Comparison of ENCODE assay signal across 9 cellular contexts in genomic region chr17:6638046-6638908, GRCh38. TPM values are rescaled to one million over a fixed set of nuclear protein-coding genes. Genes with fewer than 3 reads are reported as not detected.
DNase-seq lines count a peak whose midpoint lies in the region; ATAC-seq and TF ChIP-seq lines count a peak whose summit lies in the region.
"Had no signal": no experiment of that assay in that cellular context is flagged by ENCODE, and none has a peak within 500 bp of the region (broad histone marks: within the 10 kb centered on the region; RNA-seq: fewer than 3 reads in every experiment).

No MANE protein-coding gene starts in this region.

- H3K27ac ChIP-seq in C4-2B (peak overlapping the region; percentile 90; the same call in 1 of the 2 replicates), spleen (no peak overlapping the region)

- no peaks in the 10 kb centered on the region for H3K27me3 Mint-ChIP-seq in activated naive CD8-positive, alpha-beta T cell treated with anti-CD3 and anti-CD28 coated beads, Interleukin-2, amount 10 ng/mL, durations not matched to agents 7 days and 5 days
- no peaks in the 10 kb centered on the region for H3K27me3 Mint-ChIP-seq in natural killer cell (ENCODE audit: low read depth in 2 of 2)

- 51 to 72% (median 56%) methylated on average over 23 to 24 of the region's 24 CpGs for WGBS in spleen, 5 donors

- ATAC-seq in activated naive CD8-positive, alpha-beta T cell treated with anti-CD3 and anti-CD28 coated beads, Interleukin-2, amount 10 ng/mL, durations not matched to agents 7 days and 5 days (ENCODE audit: low read depth) = no peak
- ATAC-seq in natural killer cell = no peak
- no peak for ATAC-seq in GM18519 (IDR thresholded peaks at IDR 0.05; ENCODE audit: low FRiP score, unreplicated experiment)

- TF ChIP-seq POLR2A in spleen (IDR thresholded peaks at IDR 0.05) = no peak

- peaks cover 33% of the 10 kb centered on the region for H3K4me1 Mint-ChIP-seq in activated naive CD8-positive, alpha-beta T cell treated with anti-CD3 and anti-CD28 coated beads, Interleukin-2, amount 10 ng/mL, durations not matched to agents 7 days and 5 days
- peaks cover 42 to 55% of the 10 kb centered on the region in 2 donors for H3K4me1 Mint-ChIP-seq in natural killer cell

- H3K36me3 Mint-ChIP-seq in activated naive CD8-positive, alpha-beta T cell treated with anti-CD3 and anti-CD28 coated beads, Interleukin-2, amount 10 ng/mL, durations not matched to agents 7 days and 5 days = peaks cover 18% of the 10 kb centered on the region
- peaks cover 4% of the 10 kb centered on the region for H3K36me3 Mint-ChIP-seq in natural killer cell

- H3K9me3 Mint-ChIP-seq in activated naive CD8-positive, alpha-beta T cell treated with anti-CD3 and anti-CD28 coated beads, Interleukin-2, amount 10 ng/mL, durations not matched to agents 7 days and 5 days = no peaks in the 10 kb centered on the region
- no peaks in the 10 kb centered on the region for H3K9me3 Mint-ChIP-seq in natural killer cell

- POLR2A ChIA-PET in activated naive CD8-positive, alpha-beta T cell treated with anti-CD3 and anti-CD28 coated beads, Interleukin-2, amount 10 ng/mL, durations not matched to agents 7 days and 5 days (lab: Charles Lee) = interaction anchor here (1.0 kb wide), 1 partner anchor 13 kb away, joined by 3 read pairs; the partner anchor contains the start of genes C17orf100 and MED31

- TF ChIP-seq CTCF in C4-2B (conservative IDR thresholded peaks at IDR 0.05) (no peak), HFF-Myc (IDR thresholded peaks at IDR 0.05; ENCODE audit: low read depth, low read length, missing control alignments) (no peak), natural killer cell (IDR thresholded peaks at IDR 0.05) (no peak), spleen (IDR thresholded peaks at IDR 0.05 in 8 of 11, conservative IDR thresholded peaks at IDR 0.05 in 3 of 11) (no peak)

- no peak overlapping the region for H3K27ac Mint-ChIP-seq in activated naive CD8-positive, alpha-beta T cell treated with anti-CD3 and anti-CD28 coated beads, Interleukin-2, amount 10 ng/mL, durations not matched to agents 7 days and 5 days
- H3K27ac Mint-ChIP-seq in natural killer cell = peak overlapping the region in 1 of 2 donors; percentile 94

- intact Hi-C loops in natural killer cell (cut with micrococcal nuclease) = no loop called here
- intact Hi-C loops in spleen (cut with DNase I; ENCODE audit: low total_unique reads) = no loop called here

- no peaks in the 10 kb centered on the region for H3K27me3 ChIP-seq in spleen (replicated peaks in 1 of 7)

- H3K4me1 ChIP-seq in spleen = peaks cover 24 to 59% (median 38%) of the 10 kb centered on the region in 6 donors

- no peaks in the 10 kb centered on the region for H3K9me3 ChIP-seq in spleen

- DNase-seq in HFF-Myc (ENCODE audit: extremely low read depth, low read depth) (no peak), natural killer cell (no peak), NCI-H345 (lab: John Stamatoyannopoulos, UW) (no peak), RKO (ENCODE audit: low spot score) (no peak), spleen (no peak)
- DNase-seq in activated naive CD8-positive, alpha-beta T cell treated with anti-CD3 and anti-CD28 coated beads, Interleukin-2, amount 10 ng/mL, durations not matched to agents 7 days and 5 days = peak; percentile 33
- DNase-seq: GDM1 had no signal

- peaks cover 0 to 32% (median 13%) of the 10 kb centered on the region in 6 donors for H3K36me3 ChIP-seq in spleen

- peak overlapping the region; percentile 33 for H3K4me3 Mint-ChIP-seq in activated naive CD8-positive, alpha-beta T cell treated with anti-CD3 and anti-CD28 coated beads, Interleukin-2, amount 10 ng/mL, durations not matched to agents 7 days and 5 days
- peak overlapping the region; percentile 66 for H3K4me3 Mint-ChIP-seq in natural killer cell

- H3K4me3 ChIP-seq in HFF-Myc (replicated peaks; ENCODE audit: low read depth, low read length) = peak overlapping the region; percentile 87
- peak overlapping the region in 1 of 8 donors; percentile 94 for H3K4me3 ChIP-seq in spleen

RNA-seq across cellular contexts. Expression of gene KIAA0753, which starts 2.2 kb away (rescaled TPM):
- total RNA-seq in activated naive CD8-positive, alpha-beta T cell treated with anti-CD3 and anti-CD28 coated beads, Interleukin-2, amount 10 ng/mL, durations not matched to agents 7 days and 5 days = 10 to 100 TPM; 17.0 to 18.2 TPM
- 10 to 100 TPM; 13.4 to 17.2 (median 15.4) TPM for total RNA-seq in natural killer cell
- total RNA-seq in spleen = 10 to 100 TPM; 13.1 to 21.8 (median 18.9) TPM
- polyA plus RNA-seq in spleen = 1 to 10 TPM; 4.2 to 9.5 (median 5.6) TPM

RNA-seq across cellular contexts. Expression of gene TXNDC17, which starts 2.6 kb away (rescaled TPM):
- total RNA-seq in activated naive CD8-positive, alpha-beta T cell treated with anti-CD3 and anti-CD28 coated beads, Interleukin-2, amount 10 ng/mL, durations not matched to agents 7 days and 5 days = 10 to 100 TPM; 52.7 to 54.6 TPM
- 10 to 100 TPM; 15.2 to 15.7 (median 15.4) TPM for total RNA-seq in natural killer cell
- 100 to 1,000 TPM in 2 of 7 donors, 10 to 100 TPM in 5; 38.8 to 114 (median 76.2) TPM for total RNA-seq in spleen
- polyA plus RNA-seq in spleen = 100 to 1,000 TPM in 2 of 3 donors, 10 to 100 TPM in 1; 90.5 to 215 (median 140) TPM

RNA-seq across cellular contexts. Expression of gene MED31, which starts 13.1 kb away (rescaled TPM):
- total RNA-seq in activated naive CD8-positive, alpha-beta T cell treated with anti-CD3 and anti-CD28 coated beads, Interleukin-2, amount 10 ng/mL, durations not matched to agents 7 days and 5 days = 10 to 100 TPM; 23.1 to 23.2 TPM
- total RNA-seq in natural killer cell = 10 to 100 TPM in 2 of 3 donors, 1 to 10 TPM in 1; 8.3 to 26.1 (median 19.1) TPM
- 10 to 100 TPM in 6 of 7 donors, 1 to 10 TPM in 1; 6.0 to 18.2 (median 16.1) TPM for total RNA-seq in spleen
- polyA plus RNA-seq in spleen = 10 to 100 TPM; 17.3 to 28.9 (median 17.5) TPM

RNA-seq across cellular contexts. Expression of gene C17orf100, which starts 13.3 kb away (rescaled TPM):
- 1 to 10 TPM; 2.0 to 2.5 TPM for total RNA-seq in activated naive CD8-positive, alpha-beta T cell treated with anti-CD3 and anti-CD28 coated beads, Interleukin-2, amount 10 ng/mL, durations not matched to agents 7 days and 5 days
- total RNA-seq in natural killer cell = under 1 TPM; 0.68 to 0.87 (median 0.82) TPM
- total RNA-seq in spleen = 1 to 10 TPM; 1.1 to 2.8 (median 2.3) TPM
- 1 to 10 TPM; 4.2 to 4.7 (median 4.3) TPM for polyA plus RNA-seq in spleen
